9 cellular contexts compared by ENCODE assay signal in the genomic region with DNA sequence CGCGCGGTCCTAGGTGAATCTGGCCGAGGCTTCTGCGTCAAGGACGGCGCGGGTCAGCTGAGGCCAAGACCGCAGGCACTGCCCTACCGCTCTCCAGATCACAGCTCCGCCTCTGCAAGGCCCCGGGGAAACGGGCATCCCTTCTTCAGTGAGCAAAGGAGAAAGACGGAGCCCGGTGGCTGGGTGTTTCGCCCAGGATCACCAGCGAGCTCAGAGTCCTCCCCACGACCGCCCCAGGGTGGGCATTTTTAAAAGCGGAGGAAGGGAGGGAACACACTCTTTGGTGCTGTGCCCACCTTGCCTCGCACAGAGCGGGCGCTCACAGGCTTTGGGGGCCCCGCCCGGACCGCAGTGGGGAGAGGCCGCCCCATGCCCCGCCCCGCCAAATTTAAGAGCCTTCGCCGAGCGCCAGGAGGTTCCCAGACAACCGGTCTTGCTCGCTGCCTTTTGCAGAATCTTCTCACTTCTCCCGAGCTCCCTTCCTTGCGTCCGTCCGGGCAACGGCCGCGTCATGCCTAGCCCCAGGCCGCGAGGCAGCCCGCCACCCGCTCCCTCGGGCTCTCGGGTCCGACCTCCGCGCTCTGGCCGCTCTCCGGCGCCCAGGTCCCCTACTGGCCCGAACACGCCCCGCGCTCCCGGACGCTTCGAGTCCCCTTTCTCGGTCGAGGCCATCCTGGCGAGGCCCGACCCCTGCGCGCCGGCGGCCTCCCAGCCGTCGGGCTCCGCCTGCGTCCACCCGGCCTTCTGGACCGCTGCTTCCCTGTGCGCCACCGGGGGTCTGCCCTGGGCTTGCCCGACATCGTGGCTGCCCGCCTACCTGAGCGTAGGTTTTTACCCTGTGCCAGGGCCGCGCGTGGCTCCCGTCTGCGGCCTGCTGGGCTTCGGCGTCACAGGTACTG. TPM values are rescaled to one million over a fixed set of nuclear protein-coding genes. Genes with fewer than 3 reads are reported as not detected.
DNase-seq lines count a peak whose midpoint lies in the region; TF ChIP-seq lines count a peak whose summit lies in the region.
"Had no signal": no experiment of that assay in that cellular context is flagged by ENCODE, and none has a peak within 500 bp of the region (broad histone marks: within the 10 kb centered on the region; RNA-seq: fewer than 3 reads in every experiment).

Gene NOTO (plus strand): TSS at position 419 of the 899 bp plus-strand sequence. CDS start 93 bp downstream, at position 512.

- H3K4me1 ChIP-seq in A673 (ENCODE audit: insufficient read depth, low read length, poor library complexity, severe bottlenecking) (no peaks in the 10 kb centered on the region), HUES64 (ENCODE audit: insufficient read depth, low read length) (no peaks in the 10 kb centered on the region), mesodermal cell (ENCODE audit: control insufficient read depth, insufficient read depth, low read length, poor library complexity, severe bottlenecking) (peaks cover 11% of the 10 kb centered on the region)

- intact Hi-C loops in A673 (cut with micrococcal nuclease; ENCODE audit: unreplicated experiment) = no loop called here

- H3K9ac ChIP-seq in HUES64 (ENCODE audit: low read depth, low read length) = peak within 1 kb of the TSS; percentile 25; the same call in 1 of the 2 replicates

- H3K9me3 ChIP-seq in A673 (ENCODE audit: low read depth, low read length, poor library complexity, severe bottlenecking) (peaks cover 6% of the 10 kb centered on the region), HUES64 (ENCODE audit: insufficient read depth, low read depth, low read length) (no peaks in the 10 kb centered on the region), mesodermal cell (ENCODE audit: control insufficient read depth, low read length) (no peaks in the 10 kb centered on the region)

- 2% methylated on average over 87 of the region's 87 CpGs for WGBS in HUES64
- 2 to 3% methylated on average over 70 to 78 of the region's 87 CpGs for WGBS in mesodermal cell (ENCODE audit: insufficient coverage in 2 of 2), 2 experiments

- H3K4me3 ChIP-seq in A673 (ENCODE audit: low read depth, low read length, poor library complexity, severe bottlenecking) = peak within 1 kb of the TSS; percentile 37
- peak within 1 kb of the TSS; percentile 51 for H3K4me3 ChIP-seq in HUES64 (ENCODE audit: low read length)
- H3K4me3 ChIP-seq in mesodermal cell (ENCODE audit: extremely low read depth, insufficient read depth, low read length, poor library complexity, severe bottlenecking) = peak within 1 kb of the TSS; percentile 21

- TF ChIP-seq CTCF in A673 (conservative IDR thresholded peaks at IDR 0.05; ENCODE audit: low read depth, low read length) = no peak

- no peak within 1 kb of the TSS for H3K27ac ChIP-seq in A673 (ENCODE audit: low read depth, low read length, poor library complexity, severe bottlenecking)
- H3K27ac ChIP-seq in HUES64 (ENCODE audit: low read depth, low read length) = no peak within 1 kb of the TSS; the same call in 1 of the 2 replicates
- H3K27ac ChIP-seq in mesodermal cell (ENCODE audit: low read depth, low read length, severe bottlenecking) = no peak within 1 kb of the TSS

- no peak for DNase-seq in A673 (ENCODE audit: low spot score)
- peak; percentile 23 for DNase-seq in cerebellar cortex (ENCODE audit: low spot score)
- DNase-seq in NCI-H774 (lab: John Stamatoyannopoulos, UW) = no peak
- no peak for DNase-seq in pons (ENCODE audit: low spot score)
- DNase-seq in NCI-H345 (lab: John Stamatoyannopoulos, UW) = no peak
- no peak for DNase-seq in superior temporal gyrus (ENCODE audit: extremely low spot score)

- CTCF ChIA-PET in A673 (lab: Charles Lee) = no interaction called here

- no peaks in the 10 kb centered on the region for H3K36me3 ChIP-seq in A673 (ENCODE audit: insufficient read depth, low read length, poor library complexity, severe bottlenecking)
- no peaks in the 10 kb centered on the region for H3K36me3 ChIP-seq in HUES64 (ENCODE audit: insufficient read depth, low read length)
- no peaks in the 10 kb centered on the region for H3K36me3 ChIP-seq in mesodermal cell (ENCODE audit: control insufficient read depth, insufficient read depth, low read length)

- peaks cover 34% of the 10 kb centered on the region for H3K27me3 ChIP-seq in A673 (replicated peaks; ENCODE audit: insufficient read depth, low read depth, low read length, poor library complexity)
- peaks cover 47% of the 10 kb centered on the region for H3K27me3 ChIP-seq in HUES64 (ENCODE audit: insufficient read depth, low read length)

- no TSS peak for BruUV-seq in A673 (replicated peaks; lab: Mats Ljungman, UMichigan)

- POLR2A ChIA-PET in A673 (lab: Charles Lee; ENCODE audit: low non-redundant PET) = interaction anchor here (0.6 kb wide), 1 partner anchor 236 kb away, joined by 3 read pairs; no protein-coding TSS in a partner anchor

RNA-seq across cellular contexts. Expression of gene NOTO, which starts in this region (rescaled TPM):
- total RNA-seq in A673 (2021) = 0.11 and 0.41 TPM in 2 replicates
- 0.05 TPM for polyA plus RNA-seq in HUES64 (2013, experiment 1 of 2)
- 0.19 TPM for polyA plus RNA-seq in HUES64 (2013, experiment 2 of 2)
- polyA plus RNA-seq in mesodermal cell (2013, experiment 1 of 2) = not detected
- polyA plus RNA-seq in mesodermal cell (2013, experiment 2 of 2) = not detected
- total RNA-seq: LHCN-M2 had no signal
